ENCODE assay signal across 23 cellular contexts in genomic region chr18:9867454-9867732, GRCh38. TPM values are rescaled to one million over a fixed set of nuclear protein-coding genes. Genes with fewer than 3 reads are reported as not detected.
"Had no signal": no experiment of that assay in that cellular context is flagged by ENCODE, and none has a peak within 500 bp of the region (broad histone marks: within the 10 kb centered on the region; RNA-seq: fewer than 3 reads in every experiment).

No MANE protein-coding gene starts in this region.

- H3K36me3 ChIP-seq: right lobe of liver, transverse colon had no signal

- DNase-seq: effector memory CD4-positive, alpha-beta T cell; foreskin melanocyte; head of caudate nucleus; hippocampal formation; left colon; mammary epithelial cell; mucosa of descending colon; naive thymus-derived CD8-positive, alpha-beta T cell; psoas muscle; retina; right lobe of liver; spleen; stimulated activated CD4-positive, alpha-beta T cell treated with anti-CD3 and anti-CD28 coated beads, Interleukin-15, amount 100 ng/mL, for 24 hours; stimulated activated CD4-positive, alpha-beta T cell treated with anti-CD3 and anti-CD28 coated beads, Interleukin-1b, Interleukin-23, amount 100 ng/mL, for 48 hours; stimulated activated CD4-positive, alpha-beta T cell treated with anti-CD3 and anti-CD28 coated beads, Interleukin-4, amount 100 ng/mL, for 24 hours; stimulated activated naive B cell treated with anti-CD40 and anti-IgM and Interleukin-4, amounts not matched to agents 10 μg/mL and 1 μg/mL and 100 μg/mL, for 72 hours; stimulated activated naive CD8-positive, alpha-beta T cell treated with anti-CD3 and anti-CD28 coated beads, Interleukin-15, amount 100 ng/mL, for 72 hours; testis; transverse colon had no signal

- H3K4me3 ChIP-seq: mucosa of descending colon, psoas muscle, right lobe of liver, spleen, testis had no signal

- H3K27ac ChIP-seq: neutrophil, psoas muscle, right lobe of liver, spleen, testis had no signal

- H3K27me3 ChIP-seq: neutrophil, right lobe of liver, spleen, testis, transverse colon had no signal

- ATAC-seq: naive thymus-derived CD8-positive, alpha-beta T cell; psoas muscle; stimulated activated naive B cell treated with anti-CD40 and anti-IgM and Interleukin-4, amounts not matched to agents 10 μg/mL and 1 μg/mL and 100 μg/mL, for 72 hours; stimulated activated naive CD8-positive, alpha-beta T cell treated with anti-CD3 and anti-CD28 coated beads, Interleukin-15, amount 100 ng/mL, for 72 hours had no signal

- H3K9me3 ChIP-seq: neutrophil, right lobe of liver, testis had no signal

RNA-seq across cellular contexts. Expression of gene TXNDC2, which starts 18.4 kb away (rescaled TPM):
- total RNA-seq: epithelial cell of proximal tubule; kidney epithelial cell; left colon; mammary epithelial cell; naive thymus-derived CD8-positive, alpha-beta T cell; right lobe of liver had no signal
- polyA plus RNA-seq: liver; naive thymus-derived CD8-positive, alpha-beta T cell had no signal
